16 cellular contexts compared by ENCODE assay signal in genomic region chr3:46950661-46951241, GRCh38. TPM values are rescaled to one million over a fixed set of nuclear protein-coding genes. Genes with fewer than 3 reads are reported as not detected.
DNase-seq lines count a peak whose midpoint lies in the region; ATAC-seq and TF ChIP-seq lines count a peak whose summit lies in the region.
"Had no signal": no experiment of that assay in that cellular context is flagged by ENCODE, and none has a peak within 500 bp of the region (broad histone marks: within the 10 kb centered on the region; RNA-seq: fewer than 3 reads in every experiment).

No MANE protein-coding gene starts in this region.

- H3K27ac Mint-ChIP-seq in activated naive CD4-positive, alpha-beta T cell treated with anti-CD3 and anti-CD28 coated beads for 36 hours, result peak overlapping the region; percentile 4
- H3K27ac Mint-ChIP-seq in CD4-positive, alpha-beta T cell, result peak overlapping the region; percentile 50
- H3K27ac Mint-ChIP-seq in neural progenitor cell, result no peak overlapping the region
- no peak overlapping the region for H3K27ac Mint-ChIP-seq in activated CD8-positive, alpha-beta memory T cell treated with anti-CD3 and anti-CD28 coated beads, Interleukin-2, amount 10 ng/mL, durations not matched to agents 7 days and 5 days
- H3K27ac Mint-ChIP-seq: mesothelial cell of epicardium, WTC11 had no signal

- H3K9me3 Mint-ChIP-seq in activated naive CD4-positive, alpha-beta T cell treated with anti-CD3 and anti-CD28 coated beads for 36 hours, result no peaks in the 10 kb centered on the region
- H3K9me3 Mint-ChIP-seq in CD4-positive, alpha-beta T cell, result no peaks in the 10 kb centered on the region
- H3K9me3 Mint-ChIP-seq in neural progenitor cell, result no peaks in the 10 kb centered on the region
- H3K9me3 Mint-ChIP-seq in activated CD8-positive, alpha-beta memory T cell treated with anti-CD3 and anti-CD28 coated beads, Interleukin-2, amount 10 ng/mL, durations not matched to agents 7 days and 5 days (ENCODE audit: low read depth), result no peaks in the 10 kb centered on the region
- H3K9me3 Mint-ChIP-seq: mesothelial cell of epicardium, WTC11 had no signal

- H3K9ac ChIP-seq in neural progenitor cell, result no peak overlapping the region

- H3K27me3 Mint-ChIP-seq in activated naive CD4-positive, alpha-beta T cell treated with anti-CD3 and anti-CD28 coated beads for 36 hours (ENCODE audit: low read depth), result no peaks in the 10 kb centered on the region
- no peaks in the 10 kb centered on the region for H3K27me3 Mint-ChIP-seq in CD4-positive, alpha-beta T cell
- peaks cover 10% of the 10 kb centered on the region for H3K27me3 Mint-ChIP-seq in neural progenitor cell (ENCODE audit: insufficient read depth, low read depth)
- no peaks in the 10 kb centered on the region for H3K27me3 Mint-ChIP-seq in activated CD8-positive, alpha-beta memory T cell treated with anti-CD3 and anti-CD28 coated beads, Interleukin-2, amount 10 ng/mL, durations not matched to agents 7 days and 5 days

- no peaks in the 10 kb centered on the region for H3K9me3 ChIP-seq in CD4-positive, alpha-beta T cell (ENCODE audit: control insufficient read depth, low read length)
- H3K9me3 ChIP-seq in neutrophil, result no peaks in the 10 kb centered on the region
- no peaks in the 10 kb centered on the region for H3K9me3 ChIP-seq in neural progenitor cell (ENCODE audit: low read depth)
- H3K9me3 ChIP-seq: Peyer's patch had no signal

- ATAC-seq in CD4-positive, alpha-beta T cell (ENCODE audit: poor library complexity), result no peak
- ATAC-seq in activated CD8-positive, alpha-beta memory T cell treated with anti-CD3 and anti-CD28 coated beads, Interleukin-2, amount 10 ng/mL, durations not matched to agents 7 days and 5 days, result no peak
- ATAC-seq: WTC11 had no signal

- POLR2A ChIA-PET in CD4-positive, alpha-beta T cell (lab: Charles Lee), result no interaction called here

- H3K27me3 ChIP-seq in CD4-positive, alpha-beta T cell (ENCODE audit: control insufficient read depth, insufficient read depth, low read length), result no peaks in the 10 kb centered on the region
- no peaks in the 10 kb centered on the region for H3K27me3 ChIP-seq in neutrophil
- H3K27me3 ChIP-seq in neural progenitor cell, result no peaks in the 10 kb centered on the region
- H3K27me3 ChIP-seq: Peyer's patch had no signal

- CTCF ChIA-PET in activated naive CD4-positive, alpha-beta T cell treated with anti-CD3 and anti-CD28 coated beads for 36 hours (lab: Charles Lee), result interaction anchor here (0.7 kb wide), 1 partner anchor 105 kb away, joined by 6 read pairs; no protein-coding TSS in a partner anchor
- CTCF ChIA-PET in CD4-positive, alpha-beta T cell (lab: Charles Lee), result no interaction called here
- CTCF ChIA-PET in activated CD8-positive, alpha-beta memory T cell treated with anti-CD3 and anti-CD28 coated beads, Interleukin-2, amount 10 ng/mL, durations not matched to agents 7 days and 5 days (lab: Charles Lee), result interaction anchor here (0.9 kb wide), 1 partner anchor 27 kb away, joined by 5 read pairs; no protein-coding TSS in a partner anchor

- H4K20me1 ChIP-seq in neural progenitor cell (ENCODE audit: low read depth), result peaks cover 97% of the 10 kb centered on the region

- no peak overlapping the region for H3K4me2 ChIP-seq in neural progenitor cell

- no peak for TF ChIP-seq CTCF in CD4-positive, alpha-beta T cell (IDR thresholded peaks at IDR 0.05)
- TF ChIP-seq CTCF in neutrophil (IDR thresholded peaks at IDR 0.05), result no peak
- no peak for TF ChIP-seq CTCF in neural progenitor cell (IDR thresholded peaks at IDR 0.05)

- intact Hi-C loops in activated naive CD4-positive, alpha-beta T cell treated with anti-CD3 and anti-CD28 coated beads for 36 hours (cut with micrococcal nuclease), result loop anchor here (5.0 kb wide), 1 partner anchor 37 kb away; no protein-coding TSS in a partner anchor
- intact Hi-C loops in CD4-positive, alpha-beta T cell (cut with DNase I, micrococcal nuclease), result no loop called here

- H3K4me3 ChIP-seq in neutrophil (ENCODE audit: low read depth in 1 of 2, low read length in 1 of 2) (no peak overlapping the region), neural progenitor cell (no peak overlapping the region)
- H3K4me3 ChIP-seq: Peyer's patch had no signal

- H3K4me3 Mint-ChIP-seq in activated naive CD4-positive, alpha-beta T cell treated with anti-CD3 and anti-CD28 coated beads for 36 hours, result no peak overlapping the region
- H3K4me3 Mint-ChIP-seq in CD4-positive, alpha-beta T cell, result no peak overlapping the region
- no peak overlapping the region for H3K4me3 Mint-ChIP-seq in neural progenitor cell
- H3K4me3 Mint-ChIP-seq in activated CD8-positive, alpha-beta memory T cell treated with anti-CD3 and anti-CD28 coated beads, Interleukin-2, amount 10 ng/mL, durations not matched to agents 7 days and 5 days, result no peak overlapping the region
- H3K4me3 Mint-ChIP-seq: mesothelial cell of epicardium, WTC11 had no signal

- peaks cover 20% of the 10 kb centered on the region for H3K36me3 Mint-ChIP-seq in activated naive CD4-positive, alpha-beta T cell treated with anti-CD3 and anti-CD28 coated beads for 36 hours (ENCODE audit: low read depth)
- peaks cover 17% of the 10 kb centered on the region for H3K36me3 Mint-ChIP-seq in CD4-positive, alpha-beta T cell (ENCODE audit: low read depth)
- peaks cover 23% of the 10 kb centered on the region for H3K36me3 Mint-ChIP-seq in neural progenitor cell
- peaks cover 29% of the 10 kb centered on the region for H3K36me3 Mint-ChIP-seq in activated CD8-positive, alpha-beta memory T cell treated with anti-CD3 and anti-CD28 coated beads, Interleukin-2, amount 10 ng/mL, durations not matched to agents 7 days and 5 days

- H3K36me3 ChIP-seq in neutrophil, result no peaks in the 10 kb centered on the region
- H3K36me3 ChIP-seq in neural progenitor cell, result no peaks in the 10 kb centered on the region
- H3K36me3 ChIP-seq: Peyer's patch had no signal

- H3F3A ChIP-seq in neural progenitor cell (ENCODE audit: low read depth), result no peaks in the 10 kb centered on the region

- no peak overlapping the region for H2AFZ ChIP-seq in neural progenitor cell (replicated peaks)

- peaks cover 88% of the 10 kb centered on the region for H3K4me1 Mint-ChIP-seq in activated naive CD4-positive, alpha-beta T cell treated with anti-CD3 and anti-CD28 coated beads for 36 hours (ENCODE audit: low read depth)
- H3K4me1 Mint-ChIP-seq in CD4-positive, alpha-beta T cell (ENCODE audit: low read depth), result peaks cover 94% of the 10 kb centered on the region
- peaks cover 23% of the 10 kb centered on the region for H3K4me1 Mint-ChIP-seq in neural progenitor cell
- H3K4me1 Mint-ChIP-seq in activated CD8-positive, alpha-beta memory T cell treated with anti-CD3 and anti-CD28 coated beads, Interleukin-2, amount 10 ng/mL, durations not matched to agents 7 days and 5 days, result peaks cover 91% of the 10 kb centered on the region

- no peak for DNase-seq in activated naive CD4-positive, alpha-beta T cell treated with anti-CD3 and anti-CD28 coated beads for 36 hours
- DNase-seq in activated naive CD4-positive, alpha-beta T cell treated with anti-CD3 and anti-CD28 coated beads, Interleukin-2, amount 50 U/mL, for 16 hours, result no peak
- DNase-seq in CD4-positive, alpha-beta T cell, result no peak
- peak; percentile 60 for DNase-seq in dermis blood vessel endothelial cell
- no peak for DNase-seq in mucosa of gallbladder (ENCODE audit: low spot score)
- no peak for DNase-seq in neural progenitor cell (ENCODE audit: low spot score)
- DNase-seq in activated CD8-positive, alpha-beta memory T cell treated with anti-CD3 and anti-CD28 coated beads, Interleukin-2, amount 10 ng/mL, durations not matched to agents 7 days and 5 days, result no peak
- DNase-seq: DMS79, MM.1S, NCI-H1694, NCI-H2227 treated with DMSO at 0.1 percent for 48 hours, NCI-H82 had no signal

- H3K27ac ChIP-seq in CD4-positive, alpha-beta T cell (ENCODE audit: low read depth, low read length), result no peak overlapping the region
- H3K27ac ChIP-seq in neutrophil (peak overlapping the region; percentile 80), neural progenitor cell (no peak overlapping the region)

- peaks cover 94 to 97% of the 10 kb centered on the region in 2 experiments for H3K4me1 ChIP-seq in neutrophil (ENCODE audit: control insufficient read depth in 1 of 2, insufficient read depth in 1 of 2, low read depth in 1 of 2, low read length in 1 of 2)
- peaks cover 5% of the 10 kb centered on the region for H3K4me1 ChIP-seq in neural progenitor cell

- peaks cover 98% of the 10 kb centered on the region for H3K79me2 ChIP-seq in neural progenitor cell (ENCODE audit: low read depth)

RNA-seq across cellular contexts. Expression of gene CCDC12, which starts 25.8 kb away (rescaled TPM):
- 10 to 100 TPM; 37.6 to 43.0 TPM for total RNA-seq in activated naive CD4-positive, alpha-beta T cell treated with anti-CD3 and anti-CD28 coated beads for 36 hours
- 10 to 100 TPM; 57.5 to 59.5 TPM for total RNA-seq in CD4-positive, alpha-beta T cell
- total RNA-seq in dermis blood vessel endothelial cell (22.7 and 44.6 TPM in 2 replicates), mucosa of gallbladder (50.0 TPM), neural progenitor cell (ENCODE audit: low replicate concordance) (17.9 and 44.0 TPM in 2 replicates)
- 10 to 100 TPM; 65.9 to 72.7 TPM for total RNA-seq in activated CD8-positive, alpha-beta memory T cell treated with anti-CD3 and anti-CD28 coated beads, Interleukin-2, amount 10 ng/mL, durations not matched to agents 7 days and 5 days

RNA-seq across cellular contexts. Expression of gene NBEAL2, which starts 28.7 kb away (rescaled TPM):
- total RNA-seq in activated naive CD4-positive, alpha-beta T cell treated with anti-CD3 and anti-CD28 coated beads for 36 hours, result 10 to 100 TPM; 85.0 to 92.4 TPM
- total RNA-seq in CD4-positive, alpha-beta T cell, result 100 to 1,000 TPM; 163 to 170 TPM
- total RNA-seq in dermis blood vessel endothelial cell (30.6 and 52.2 TPM in 2 replicates), mucosa of gallbladder (150 TPM), neural progenitor cell (ENCODE audit: low replicate concordance) (6.3 and 19.1 TPM in 2 replicates)
- 100 to 1,000 TPM; 164 to 262 TPM for total RNA-seq in activated CD8-positive, alpha-beta memory T cell treated with anti-CD3 and anti-CD28 coated beads, Interleukin-2, amount 10 ng/mL, durations not matched to agents 7 days and 5 days

Comparison
In these comparisons a context has a peak if more than half of its experiments do, and no peak if none do; other contexts are left out.
1. H3K27ac Mint-ChIP-seq: peak in activated naive CD4-positive, alpha-beta T cell treated with anti-CD3 and anti-CD28 coated beads for 36 hours (single experiment) and CD4-positive, alpha-beta T cell (single experiment); none in neural progenitor cell (single experiment) and activated CD8-positive, alpha-beta memory T cell treated with anti-CD3 and anti-CD28 coated beads, Interleukin-2, amount 10 ng/mL, durations not matched to agents 7 days and 5 days (single experiment).